ENCODE assay signal across 1 cellular context in genomic region chr4:88159137-88159725, GRCh38.
TF ChIP-seq lines count a peak whose summit lies in the region.

No MANE protein-coding gene starts in this region.

TF ChIP-seq in WTC11, 78 proteins besides CTCF, POLR2A, EP300 and RAD21 (continued from another document):
- TF ChIP-seq USF2 (CRISPR knock-in tag; IDR thresholded peaks at IDR 0.05) = no peak
- TF ChIP-seq, protein P1, sequence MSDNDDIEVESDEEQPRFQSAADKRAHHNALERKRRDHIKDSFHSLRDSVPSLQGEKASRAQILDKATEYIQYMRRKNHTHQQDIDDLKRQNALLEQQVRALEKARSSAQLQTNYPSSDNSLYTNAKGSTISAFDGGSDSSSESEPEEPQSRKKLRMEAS (CRISPR knock-in tag; IDR thresholded peaks at IDR 0.05) = peak; percentile 31; the same call in 1 of the 2 replicates
- TF ChIP-seq, protein P2, sequence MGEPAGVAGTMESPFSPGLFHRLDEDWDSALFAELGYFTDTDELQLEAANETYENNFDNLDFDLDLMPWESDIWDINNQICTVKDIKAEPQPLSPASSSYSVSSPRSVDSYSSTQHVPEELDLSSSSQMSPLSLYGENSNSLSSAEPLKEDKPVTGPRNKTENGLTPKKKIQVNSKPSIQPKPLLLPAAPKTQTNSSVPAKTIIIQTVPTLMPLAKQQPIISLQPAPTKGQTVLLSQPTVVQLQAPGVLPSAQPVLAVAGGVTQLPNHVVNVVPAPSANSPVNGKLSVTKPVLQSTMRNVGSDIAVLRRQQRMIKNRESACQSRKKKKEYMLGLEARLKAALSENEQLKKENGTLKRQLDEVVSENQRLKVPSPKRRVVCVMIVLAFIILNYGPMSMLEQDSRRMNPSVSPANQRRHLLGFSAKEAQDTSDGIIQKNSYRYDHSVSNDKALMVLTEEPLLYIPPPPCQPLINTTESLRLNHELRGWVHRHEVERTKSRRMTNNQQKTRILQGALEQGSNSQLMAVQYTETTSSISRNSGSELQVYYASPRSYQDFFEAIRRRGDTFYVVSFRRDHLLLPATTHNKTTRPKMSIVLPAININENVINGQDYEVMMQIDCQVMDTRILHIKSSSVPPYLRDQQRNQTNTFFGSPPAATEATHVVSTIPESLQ (CRISPR knock-in tag; IDR thresholded peaks at IDR 0.05) = no peak
